8 cellular contexts compared by ENCODE assay signal in genomic region chr1:148522072-148522471, GRCh38. TPM values are rescaled to one million over a fixed set of nuclear protein-coding genes. Genes with fewer than 3 reads are reported as not detected.
DNase-seq lines count a peak whose midpoint lies in the region; ATAC-seq and TF ChIP-seq lines count a peak whose summit lies in the region.
"Not testable (repeated sequence)": the region's sequence is repeated elsewhere in the genome, so short reads cannot be mapped to it uniquely, and the experiment has no call there.

No MANE protein-coding gene starts in this region.

- not testable (repeated sequence) for H3K36me3 ChIP-seq in neutrophil

- not testable (repeated sequence) for H3K27me3 ChIP-seq in neutrophil

- not testable (repeated sequence) for TF ChIP-seq CTCF in neutrophil (IDR thresholded peaks at IDR 0.05)

- H3K9me3 ChIP-seq in neutrophil: not testable (repeated sequence)

- H3K27ac Mint-ChIP-seq in activated naive CD4-positive, alpha-beta T cell treated with anti-CD3 and anti-CD28 coated beads, Interleukin-2, amount 50 U/mL, for 72 hours: peak overlapping the region; percentile 99 to 100

- peak overlapping the region; percentile 83 for H3K27ac ChIP-seq in neutrophil

- not testable (repeated sequence) for H3K9me3 Mint-ChIP-seq in activated naive CD4-positive, alpha-beta T cell treated with anti-CD3 and anti-CD28 coated beads, Interleukin-2, amount 50 U/mL, for 72 hours

- H3K4me3 ChIP-seq in neutrophil (ENCODE audit: low read depth in 1 of 2, low read length in 1 of 2): peak overlapping the region; percentile 61 to 83

- DNase-seq in DMS79 (lab: John Stamatoyannopoulos, UW): peak; percentile 86
- DNase-seq in NCI-H2081 treated with DMSO at 0.1 percent for 48 hours (lab: John Stamatoyannopoulos, UW): peak; percentile 54
- peak; percentile 59 to 96 (median 74) for DNase-seq in T-helper 2 cell
- DNase-seq in activated naive CD4-positive, alpha-beta T cell treated with anti-CD3 and anti-CD28 coated beads, Interleukin-2, amount 50 U/mL, for 72 hours (ENCODE audit: low spot score in 2 of 2): peak; percentile 78 to 92
- DNase-seq in foreskin melanocyte: peak; percentile 77
- peak; percentile 70 to 77 for DNase-seq in stimulated activated CD8-positive, alpha-beta memory T cell treated with anti-CD3 and anti-CD28 coated beads, Interleukin-7, amount 100 ng/mL, for 4 hours (ENCODE audit: low read depth in 2 of 2)

- not testable (repeated sequence) for H3K4me1 ChIP-seq in neutrophil (ENCODE audit: control insufficient read depth in 1 of 2, insufficient read depth in 1 of 2, low read depth in 1 of 2, low read length in 1 of 2)

- not testable (repeated sequence) for H3K36me3 Mint-ChIP-seq in activated naive CD4-positive, alpha-beta T cell treated with anti-CD3 and anti-CD28 coated beads, Interleukin-2, amount 50 U/mL, for 72 hours

- peak; percentile 68 for ATAC-seq in HG02798 (IDR thresholded peaks at IDR 0.05; ENCODE audit: poor library complexity, unreplicated experiment)
- peak; percentile 27 to 59 for ATAC-seq in activated naive CD4-positive, alpha-beta T cell treated with anti-CD3 and anti-CD28 coated beads, Interleukin-2, amount 50 U/mL, for 72 hours

RNA-seq across cellular contexts. Expression of gene PPIAL4G, which starts 39.0 kb away (rescaled TPM):
- under 1 TPM; 0.23 to 0.36 TPM for total RNA-seq in activated naive CD4-positive, alpha-beta T cell treated with anti-CD3 and anti-CD28 coated beads, Interleukin-2, amount 50 U/mL, for 72 hours

Comparison
In these comparisons a context has a peak if more than half of its experiments do, and no peak if none do; other contexts are left out.
1. Peak in every context shown above with its lines: DNase-seq, ATAC-seq, H3K4me3 ChIP-seq and H3K27ac ChIP-seq.